ENCODE assay signal across 1 cellular context in genomic region chr6:1478163-1478826, GRCh38.
TF ChIP-seq lines count a peak whose summit lies in the region.

No MANE protein-coding gene starts in this region.

TF ChIP-seq in HEK293, 187 proteins besides CTCF, POLR2A, EP300 and RAD21:
- 0 out of 2 replicates have a peak, but pooled peaks have one; percentile 40 for TF ChIP-seq ZNF148 (tag by site-specific recombination; IDR thresholded peaks at IDR 0.05; ENCODE audit: borderline replicate concordance)
- TF ChIP-seq ZNF133 (tag by site-specific recombination; IDR thresholded peaks at IDR 0.05): 0 out of 2 replicates have a peak, but pooled peaks have one; percentile 33
- TF ChIP-seq ZNF580 (tag by site-specific recombination; IDR thresholded peaks at IDR 0.05): 0 out of 2 replicates have a peak, but pooled peaks have one; percentile 38
- peak; percentile 61; the same call in 1 of the 2 replicates for TF ChIP-seq ZNF311 (tag by site-specific recombination; IDR thresholded peaks at IDR 0.05; ENCODE audit: borderline replicate concordance)
- 0 out of 2 replicates have a peak, but pooled peaks have one; percentile 57 for TF ChIP-seq YY2 (tag by site-specific recombination; IDR thresholded peaks at IDR 0.05)
